Comparison of ENCODE assay signal across 9 cellular contexts in the genomic region with DNA sequence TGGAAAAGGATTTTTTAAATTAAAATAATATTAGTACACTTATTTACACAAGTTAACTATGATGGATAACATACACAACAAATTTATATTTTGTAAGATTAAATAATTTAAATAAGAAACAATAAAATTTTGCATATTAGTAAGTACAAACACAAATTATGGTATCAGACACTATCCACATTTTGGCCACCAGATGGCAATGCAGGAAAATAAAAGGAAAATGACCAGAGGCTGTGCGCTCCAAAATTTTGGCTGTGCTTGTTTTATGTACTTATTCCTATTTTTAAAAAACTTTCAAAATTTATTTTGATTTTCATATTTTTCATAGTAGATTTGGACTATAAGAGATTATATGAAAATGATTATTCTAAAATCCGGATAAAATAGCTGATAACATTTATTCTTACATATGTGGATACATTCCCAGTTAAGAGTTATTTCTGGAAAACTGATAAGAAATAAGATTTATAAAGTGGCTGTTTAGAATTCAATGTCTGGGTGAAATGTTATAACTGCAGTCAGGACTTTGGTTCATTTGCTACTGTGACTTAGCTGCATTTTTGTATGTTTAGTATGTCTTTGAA.
DNase-seq lines count a peak whose midpoint lies in the region; ATAC-seq and TF ChIP-seq lines count a peak whose summit lies in the region.
"Had no signal": no experiment of that assay in that cellular context is flagged by ENCODE, and none has a peak within 500 bp of the region (broad histone marks: within the 10 kb centered on the region; RNA-seq: fewer than 3 reads in every experiment).

No MANE protein-coding gene starts in this region.

- H4K20me1 ChIP-seq in neural progenitor cell (ENCODE audit: low read depth) = no peaks in the 10 kb centered on the region

- no peak overlapping the region for H2AFZ ChIP-seq in neural progenitor cell (replicated peaks)

- no peaks in the 10 kb centered on the region for H3K27me3 ChIP-seq in Panc1 (ENCODE audit: control insufficient read depth, insufficient read depth, low read length)
- no peaks in the 10 kb centered on the region for H3K27me3 ChIP-seq in neural progenitor cell

- H3K36me3 Mint-ChIP-seq in Calu3 (ENCODE audit: insufficient read depth, unreplicated experiment) = no peaks in the 10 kb centered on the region
- H3K36me3 Mint-ChIP-seq in endothelial cell (ENCODE audit: low read depth, unreplicated experiment) = no peaks in the 10 kb centered on the region
- no peaks in the 10 kb centered on the region for H3K36me3 Mint-ChIP-seq in neural progenitor cell

- H3K27ac ChIP-seq in Panc1 (ENCODE audit: low read length) = no peak overlapping the region
- no peak overlapping the region for H3K27ac ChIP-seq in neural progenitor cell

- no peak for TF ChIP-seq CTCF in Calu3 (IDR thresholded peaks at IDR 0.05; ENCODE audit: unreplicated experiment)
- TF ChIP-seq CTCF in LNCAP (IDR thresholded peaks at IDR 0.05) = peak; percentile 59
- TF ChIP-seq CTCF in Panc1 (IDR thresholded peaks at IDR 0.05) = peak; percentile 64; the same call in 1 of the 2 replicates
- peak; percentile 89 for TF ChIP-seq CTCF in endothelial cell (IDR thresholded peaks at IDR 0.05; ENCODE audit: unreplicated experiment)
- peak; percentile 81 for TF ChIP-seq CTCF in neural progenitor cell (IDR thresholded peaks at IDR 0.05)

- no peak overlapping the region for H3K4me3 ChIP-seq in Panc1 (ENCODE audit: low read depth in 2 of 2, low read length in 2 of 2)
- H3K4me3 ChIP-seq in neural progenitor cell = no peak overlapping the region

- H3K4me1 ChIP-seq in Panc1 (ENCODE audit: control insufficient read depth, insufficient read depth, low read length) (peaks cover 3% of the 10 kb centered on the region; the same call in 1 of the 2 replicates), neural progenitor cell (peaks cover 13% of the 10 kb centered on the region)

- H3K27me3 Mint-ChIP-seq in Calu3 (ENCODE audit: unreplicated experiment) (no peaks in the 10 kb centered on the region), endothelial cell (ENCODE audit: unreplicated experiment) (peaks cover 1% of the 10 kb centered on the region), neural progenitor cell (ENCODE audit: insufficient read depth, low read depth) (peaks cover 2% of the 10 kb centered on the region)

- BruUV-seq in Calu3 (replicated peaks; lab: Mats Ljungman, UMichigan) (no TSS peak), Panc1 (replicated peaks; lab: Mats Ljungman, UMichigan) (no TSS peak)

- POLR2A ChIA-PET in Panc1 (lab: Charles Lee) = no interaction called here

- no peaks in the 10 kb centered on the region for H3K4me1 Mint-ChIP-seq in Calu3 (ENCODE audit: low read depth, unreplicated experiment)
- no peaks in the 10 kb centered on the region for H3K4me1 Mint-ChIP-seq in endothelial cell (ENCODE audit: unreplicated experiment)
- peaks cover 16% of the 10 kb centered on the region for H3K4me1 Mint-ChIP-seq in neural progenitor cell

- H3K9me3 Mint-ChIP-seq in Calu3 (ENCODE audit: low read depth, unreplicated experiment) (no peaks in the 10 kb centered on the region), endothelial cell (ENCODE audit: unreplicated experiment) (no peaks in the 10 kb centered on the region), neural progenitor cell (no peaks in the 10 kb centered on the region)

- H3K36me3 ChIP-seq in Panc1 (ENCODE audit: control insufficient read depth, insufficient read depth, low read length) = no peaks in the 10 kb centered on the region
- H3K36me3 ChIP-seq in neural progenitor cell = no peaks in the 10 kb centered on the region

- H3K79me2 ChIP-seq in neural progenitor cell (ENCODE audit: low read depth) = no peaks in the 10 kb centered on the region

- H3K9me3 ChIP-seq in Panc1 (ENCODE audit: control insufficient read depth, insufficient read depth, low read depth, low read length) = no peaks in the 10 kb centered on the region
- no peaks in the 10 kb centered on the region for H3K9me3 ChIP-seq in neural progenitor cell (ENCODE audit: low read depth)

- H3K4me3 Mint-ChIP-seq in Calu3 (ENCODE audit: low read depth, unreplicated experiment) = no peak overlapping the region
- H3K4me3 Mint-ChIP-seq in endothelial cell (ENCODE audit: unreplicated experiment) = no peak overlapping the region
- no peak overlapping the region for H3K4me3 Mint-ChIP-seq in neural progenitor cell

- CTCF ChIA-PET in Calu3 (lab: Charles Lee) = no interaction called here
- CTCF ChIA-PET in Panc1 (lab: Charles Lee) = interaction anchor here (1.2 kb wide), 1 partner anchor 115 kb away, joined by 3 read pairs; no protein-coding TSS in a partner anchor

- H3K4me2 ChIP-seq in neural progenitor cell = no peak overlapping the region

- no peak overlapping the region for H3K27ac Mint-ChIP-seq in Calu3 (ENCODE audit: unreplicated experiment)
- no peak overlapping the region for H3K27ac Mint-ChIP-seq in endothelial cell (ENCODE audit: unreplicated experiment)
- H3K27ac Mint-ChIP-seq in neural progenitor cell = no peak overlapping the region

- peak; percentile 76 for ATAC-seq in GM19467 (IDR thresholded peaks at IDR 0.05; ENCODE audit: unreplicated experiment)
- 0 out of 2 replicates have a peak, but pooled peaks have one; percentile 58 for ATAC-seq in Panc1
- ATAC-seq in GM19452 (IDR thresholded peaks at IDR 0.05; ENCODE audit: unreplicated experiment) = no peak

- intact Hi-C loops in Calu3 (cut with micrococcal nuclease; ENCODE audit: unreplicated experiment) (loop anchor here (1.0 to 10.0 kb wide), 4 partner anchors 180 to 685 kb away; no protein-coding TSS in a partner anchor), Panc1 (cut with micrococcal nuclease; ENCODE audit: unreplicated experiment) (loop anchor here (1.0 to 10.0 kb wide), 5 partner anchors 130 to 685 kb away; no protein-coding TSS in a partner anchor)

- in situ Hi-C loops in Panc1 (cut with HindIII; ENCODE audit: low pct_unique_long_range_greater_than_20kb, low sequenced_read_pairs) = no loop called here

- DNase-seq in Calu3 (peak; percentile 19), Panc1 (ENCODE audit: low read depth, low spot score) (peak; percentile 54), endothelial cell (ENCODE audit: low spot score) (peak; percentile 36), neural progenitor cell (ENCODE audit: low spot score) (peak; percentile 51), AG08396 (ENCODE audit: low spot score) (no peak)
- DNase-seq: left cardiac atrium had no signal

- no peaks in the 10 kb centered on the region for H3F3A ChIP-seq in neural progenitor cell (ENCODE audit: low read depth)

- H3K9ac ChIP-seq in neural progenitor cell = no peak overlapping the region
